Comparison of ENCODE assay signal across 15 cellular contexts in genomic region chr5:35788724-35789123, GRCh38.
"Had no signal": no experiment of that assay in that cellular context is flagged by ENCODE, and none has a peak within 500 bp of the region (broad histone marks: within the 10 kb centered on the region; RNA-seq: fewer than 3 reads in every experiment).

No MANE protein-coding gene starts in this region.

- H3K27me3 ChIP-seq: neural progenitor cell, SJCRH30, tibial artery, uterus had no signal

- H3K4me1 Mint-ChIP-seq: mesothelial cell of epicardium, neural progenitor cell had no signal

- DNase-seq: activated CD4-positive, alpha-beta T cell treated with anti-CD3 and anti-CD28 coated beads for 48 hours; activated CD8-positive, alpha-beta memory T cell treated with anti-CD3 and anti-CD28 coated beads for 24 hours; activated naive CD4-positive, alpha-beta T cell treated with anti-CD3 and anti-CD28 coated beads, Interleukin-2, amount 50 U/mL, for 16 hours; effector memory CD8-positive, alpha-beta T cell; hippocampal formation; kidney; SJCRH30; stimulated activated naive B cell treated with anti-CD40 and anti-IgM and Interleukin-4, amounts not matched to agents 10 μg/mL and 1 μg/mL and 100 μg/mL, for 72 hours; tibial artery had no signal

- H3K36me3 Mint-ChIP-seq: brain; mesothelial cell of epicardium; neural progenitor cell; stimulated activated naive B cell treated with anti-CD40 and anti-IgM and Interleukin-4, amounts not matched to agents 10 μg/mL and 1 μg/mL and 100 μg/mL, for 72 hours; WTC11 had no signal

- H3K4me3 Mint-ChIP-seq: brain; mesothelial cell of epicardium; neural progenitor cell; stimulated activated naive B cell treated with anti-CD40 and anti-IgM and Interleukin-4, amounts not matched to agents 10 μg/mL and 1 μg/mL and 100 μg/mL, for 72 hours; WTC11 had no signal

- H3K4me3 ChIP-seq: neural progenitor cell, SJCRH30, tibial artery, uterus had no signal

- H3K27ac Mint-ChIP-seq: activated T-helper 2 cell treated with anti-CD3 and anti-CD28 coated beads, Interferon-gamma antibody, Interleukin-2, Interleukin-4, amounts not matched to agents 10 μg/mL and 5 μg/mL and 100 μg/mL, durations not matched to agents 14 hours and 24 hours and 36 hours; brain; mesothelial cell of epicardium; neural progenitor cell; stimulated activated naive B cell treated with anti-CD40 and anti-IgM and Interleukin-4, amounts not matched to agents 10 μg/mL and 1 μg/mL and 100 μg/mL, for 72 hours; WTC11 had no signal

- H3K9me3 ChIP-seq: SJCRH30, tibial artery, uterus had no signal

- ATAC-seq: effector memory CD8-positive, alpha-beta T cell; stimulated activated naive B cell treated with anti-CD40 and anti-IgM and Interleukin-4, amounts not matched to agents 10 μg/mL and 1 μg/mL and 100 μg/mL, for 72 hours; WTC11 had no signal

- H3K27me3 Mint-ChIP-seq: brain; effector memory CD8-positive, alpha-beta T cell; stimulated activated naive B cell treated with anti-CD40 and anti-IgM and Interleukin-4, amounts not matched to agents 10 μg/mL and 1 μg/mL and 100 μg/mL, for 72 hours had no signal

- H3K27ac ChIP-seq: neural progenitor cell, SJCRH30, tibial artery, uterus had no signal

- H3K4me1 ChIP-seq: neural progenitor cell, SJCRH30, tibial artery, uterus had no signal

- H3K36me3 ChIP-seq: neural progenitor cell, SJCRH30, tibial artery, uterus had no signal

- H3K9me3 Mint-ChIP-seq: brain; effector memory CD8-positive, alpha-beta T cell; mesothelial cell of epicardium; neural progenitor cell; stimulated activated naive B cell treated with anti-CD40 and anti-IgM and Interleukin-4, amounts not matched to agents 10 μg/mL and 1 μg/mL and 100 μg/mL, for 72 hours; WTC11 had no signal
